Comparison of ENCODE assay signal across 13 cellular contexts in the genomic region with DNA sequence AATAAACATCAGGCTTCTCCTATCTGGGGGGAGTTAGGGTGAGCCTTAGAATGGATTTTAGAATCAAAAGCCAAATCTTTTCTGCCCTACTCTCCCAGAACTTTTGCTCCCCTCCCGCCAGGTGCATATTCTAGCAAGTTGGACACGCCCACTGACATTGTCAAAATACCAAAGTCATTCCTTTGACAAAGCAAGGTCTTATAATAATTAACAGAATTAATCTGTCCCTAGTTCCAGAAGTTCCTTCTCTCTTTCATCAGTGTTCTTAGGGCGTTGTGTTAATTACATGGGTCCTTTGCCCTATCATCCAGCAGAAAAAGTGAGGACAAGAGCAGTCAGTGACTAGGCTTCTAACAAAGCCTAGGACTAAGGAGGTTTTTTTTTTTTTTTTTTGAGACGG. TPM values are rescaled to one million over a fixed set of nuclear protein-coding genes. Genes with fewer than 3 reads are reported as not detected.
DNase-seq lines count a peak whose midpoint lies in the region; ATAC-seq and TF ChIP-seq lines count a peak whose summit lies in the region.
"Had no signal": no experiment of that assay in that cellular context is flagged by ENCODE, and none has a peak within 500 bp of the region (broad histone marks: within the 10 kb centered on the region; RNA-seq: fewer than 3 reads in every experiment).

No MANE protein-coding gene starts in this region.

- peaks cover 36% of the 10 kb centered on the region for H3K4me1 Mint-ChIP-seq in T-helper 1 cell treated with Interleukin-12 subunit alpha and Interleukin-12 subunit beta and Interleukin-4 antibody, amounts not matched to agents 30 μg/mL and 1 μg/mL, for 36 hours (ENCODE audit: low read depth)
- H3K4me1 Mint-ChIP-seq in central memory CD8-positive, alpha-beta T cell: peaks cover 47% of the 10 kb centered on the region
- peaks cover 25% of the 10 kb centered on the region for H3K4me1 Mint-ChIP-seq in neural crest cell

- ATAC-seq in central memory CD8-positive, alpha-beta T cell (replicated peaks; ENCODE audit: extremely low read depth, poor library complexity, severe bottlenecking): no peak
- ATAC-seq in HG03521 (IDR thresholded peaks at IDR 0.05; ENCODE audit: unreplicated experiment): no peak
- ATAC-seq in HG03196 (IDR thresholded peaks at IDR 0.05; ENCODE audit: unreplicated experiment): no peak
- ATAC-seq: gastrocnemius medialis, pancreas had no signal

- peak overlapping the region; percentile 50 for H3K4me3 Mint-ChIP-seq in T-helper 1 cell treated with Interleukin-12 subunit alpha and Interleukin-12 subunit beta and Interleukin-4 antibody, amounts not matched to agents 30 μg/mL and 1 μg/mL, for 36 hours
- peak overlapping the region; percentile 97 for H3K4me3 Mint-ChIP-seq in central memory CD8-positive, alpha-beta T cell
- peak overlapping the region; percentile 69 for H3K4me3 Mint-ChIP-seq in neural crest cell

- H3K27ac Mint-ChIP-seq in T-helper 1 cell treated with Interleukin-12 subunit alpha and Interleukin-12 subunit beta and Interleukin-4 antibody, amounts not matched to agents 30 μg/mL and 1 μg/mL, for 36 hours: no peak overlapping the region
- H3K27ac Mint-ChIP-seq in central memory CD8-positive, alpha-beta T cell (ENCODE audit: low read depth): no peak overlapping the region
- H3K27ac Mint-ChIP-seq in neural crest cell (ENCODE audit: unreplicated experiment): no peak overlapping the region

- no peak for TF ChIP-seq POLR2A in NB4 (IDR thresholded peaks at IDR 0.05; ENCODE audit: extremely low read depth, insufficient read length)

- peaks cover 44% of the 10 kb centered on the region for H3K36me3 Mint-ChIP-seq in T-helper 1 cell treated with Interleukin-12 subunit alpha and Interleukin-12 subunit beta and Interleukin-4 antibody, amounts not matched to agents 30 μg/mL and 1 μg/mL, for 36 hours (ENCODE audit: low read depth)
- peaks cover 46% of the 10 kb centered on the region for H3K36me3 Mint-ChIP-seq in central memory CD8-positive, alpha-beta T cell (ENCODE audit: insufficient read depth)
- no peaks in the 10 kb centered on the region for H3K36me3 Mint-ChIP-seq in neural crest cell (ENCODE audit: low read depth)

- no peaks in the 10 kb centered on the region for H3K27me3 Mint-ChIP-seq in T-helper 1 cell treated with Interleukin-12 subunit alpha and Interleukin-12 subunit beta and Interleukin-4 antibody, amounts not matched to agents 30 μg/mL and 1 μg/mL, for 36 hours (ENCODE audit: low read depth)
- H3K27me3 Mint-ChIP-seq in central memory CD8-positive, alpha-beta T cell: no peaks in the 10 kb centered on the region
- H3K27me3 Mint-ChIP-seq in neural crest cell (ENCODE audit: low read depth): no peaks in the 10 kb centered on the region

- H3K4me3 ChIP-seq in NB4 (ENCODE audit: low read depth, low read length): peak overlapping the region; percentile 25
- H3K4me3 ChIP-seq: gastrocnemius medialis, pancreas had no signal

- no peak for TF ChIP-seq CTCF in NB4 (IDR thresholded peaks at IDR 0.05; ENCODE audit: low read depth, low read length)
- TF ChIP-seq CTCF in neural crest cell (conservative IDR thresholded peaks at IDR 0.05): no peak

- no peaks in the 10 kb centered on the region for H3K9me3 Mint-ChIP-seq in T-helper 1 cell treated with Interleukin-12 subunit alpha and Interleukin-12 subunit beta and Interleukin-4 antibody, amounts not matched to agents 30 μg/mL and 1 μg/mL, for 36 hours
- H3K9me3 Mint-ChIP-seq in central memory CD8-positive, alpha-beta T cell: no peaks in the 10 kb centered on the region
- H3K9me3 Mint-ChIP-seq in neural crest cell: no peaks in the 10 kb centered on the region

- DNase-seq in T-helper 1 cell (no peak), NB4 (ENCODE audit: low read depth) (no peak), neural crest cell (ENCODE audit: low read depth, low spot score) (no peak), cerebellar cortex (ENCODE audit: low spot score) (no peak)
- no peak for DNase-seq in central memory CD8-positive, alpha-beta T cell (ENCODE audit: low spot score in 2 of 2)
- DNase-seq: gastrocnemius medialis; stimulated activated CD4-positive, alpha-beta T cell treated with anti-CD3 and anti-CD28 coated beads, Interleukin-1b, Interleukin-23, amount 100 ng/mL, for 48 hours had no signal

RNA-seq across cellular contexts. Expression of gene PRR13, which starts 2.4 kb away (rescaled TPM):
- total RNA-seq in neural crest cell: 82.8 and 89.1 TPM in 2 replicates

RNA-seq across cellular contexts. Expression of gene PCBP2, which starts 7.9 kb away (rescaled TPM):
- 1,351 and 1,375 TPM in 2 replicates for total RNA-seq in neural crest cell

RNA-seq across cellular contexts. Expression of gene AMHR2, which starts 20.3 kb away (rescaled TPM):
- not detected in 2 replicates for total RNA-seq in neural crest cell
- total RNA-seq: A172, dermis microvascular lymphatic vessel endothelial cell had no signal

RNA-seq across cellular contexts. Expression of gene MAP3K12, which starts 55.3 kb away (rescaled TPM):
- 32.9 and 33.0 TPM in 2 replicates for total RNA-seq in neural crest cell

RNA-seq across cellular contexts. Expression of gene TARBP2, which starts 57.1 kb away (rescaled TPM):
- total RNA-seq in neural crest cell: 66.6 and 73.1 TPM in 2 replicates
